Comparison of ENCODE assay signal across 3 cellular contexts in genomic region chr3:44339990-44340389, GRCh38.
TF ChIP-seq lines count a peak whose summit lies in the region.

No MANE protein-coding gene starts in this region.

TF ChIP-seq in SK-N-SH, 30 proteins besides CTCF, POLR2A, EP300 and RAD21 (continued from another document):
- TF ChIP-seq USF2 (IDR thresholded peaks at IDR 0.05; ENCODE audit: borderline replicate concordance, low read depth, low read length) = no peak
TF ChIP-seq in SK-N-SH: peak in this region for 0.

TF ChIP-seq in SK-N-SH treated with all-trans-retinoic acid at 6 μM for 48 hours, 23 proteins besides CTCF, POLR2A, EP300 and RAD21 (continued from another document):
- no peak for TF ChIP-seq TSHZ2 (CRISPR knock-in tag; IDR thresholded peaks at IDR 0.05)
- no peak for TF ChIP-seq ZC3H10 (CRISPR knock-in tag; IDR thresholded peaks at IDR 0.05)
- TF ChIP-seq SNAI2 (CRISPR knock-in tag; IDR thresholded peaks at IDR 0.05) = no peak
- no peak for TF ChIP-seq POU6F1 (CRISPR knock-in tag; IDR thresholded peaks at IDR 0.05; ENCODE audit: borderline replicate concordance, low read depth)
- no peak for TF ChIP-seq ZNF565 (CRISPR knock-in tag; conservative IDR thresholded peaks at IDR 0.05; ENCODE audit: low read depth)
- no peak for TF ChIP-seq OSR1 (CRISPR knock-in tag; IDR thresholded peaks at IDR 0.05)
- TF ChIP-seq CSRNP3 (CRISPR knock-in tag; IDR thresholded peaks at IDR 0.05) = no peak
- TF ChIP-seq ZNF8 (CRISPR knock-in tag; IDR thresholded peaks at IDR 0.05) = no peak
- no peak for TF ChIP-seq ZFP30 (CRISPR knock-in tag; IDR thresholded peaks at IDR 0.05)
- no peak for TF ChIP-seq RARB (CRISPR knock-in tag; IDR thresholded peaks at IDR 0.05)
- no peak for TF ChIP-seq PATZ1 (CRISPR knock-in tag; IDR thresholded peaks at IDR 0.05; ENCODE audit: borderline replicate concordance)
- no peak for TF ChIP-seq ZNF70 (CRISPR knock-in tag; IDR thresholded peaks at IDR 0.05)

TF ChIP-seq in WTC11, 78 proteins besides CTCF, POLR2A, EP300 and RAD21 (continued from another document):
- TF ChIP-seq AFF4 (CRISPR knock-in tag; IDR thresholded peaks at IDR 0.05; ENCODE audit: borderline replicate concordance) = no peak
- no peak for TF ChIP-seq USF2 (CRISPR knock-in tag; IDR thresholded peaks at IDR 0.05)
- TF ChIP-seq HMGA2 (CRISPR knock-in tag; IDR thresholded peaks at IDR 0.05) = no peak
- no peak for TF ChIP-seq MYBL2 (CRISPR knock-in tag; IDR thresholded peaks at IDR 0.05)
- TF ChIP-seq MLX (CRISPR knock-in tag; IDR thresholded peaks at IDR 0.05) = no peak
- no peak for TF ChIP-seq ZNF138 (CRISPR knock-in tag; conservative IDR thresholded peaks at IDR 0.05)
- no peak for TF ChIP-seq FOXJ3 (CRISPR knock-in tag; IDR thresholded peaks at IDR 0.05; ENCODE audit: borderline replicate concordance)
- TF ChIP-seq GTF2I (CRISPR knock-in tag; conservative IDR thresholded peaks at IDR 0.05) = no peak
- no peak for TF ChIP-seq ZNF532 (CRISPR knock-in tag; IDR thresholded peaks at IDR 0.05; ENCODE audit: borderline replicate concordance)
- no peak for TF ChIP-seq PRRX2 (CRISPR knock-in tag; IDR thresholded peaks at IDR 0.05)
- TF ChIP-seq HMGXB4 (CRISPR knock-in tag; IDR thresholded peaks at IDR 0.05) = no peak
- TF ChIP-seq JUN (CRISPR knock-in tag; IDR thresholded peaks at IDR 0.05) = no peak
- no peak for TF ChIP-seq NFATC4 (CRISPR knock-in tag; IDR thresholded peaks at IDR 0.05)
- no peak for TF ChIP-seq MAX (CRISPR knock-in tag; IDR thresholded peaks at IDR 0.05)
- TF ChIP-seq E2F5 (CRISPR knock-in tag; IDR thresholded peaks at IDR 0.05) = no peak
